In genomic region chr2:101286684-101287083, GRCh38 we compare ENCODE assay signal across 18 cellular contexts.
"Had no signal": no experiment of that assay in that cellular context is flagged by ENCODE, and none has a peak within 500 bp of the region (broad histone marks: within the 10 kb centered on the region; RNA-seq: fewer than 3 reads in every experiment).

No MANE protein-coding gene starts in this region.

- H3K27ac Mint-ChIP-seq: activated naive CD8-positive, alpha-beta T cell treated with anti-CD3 and anti-CD28 coated beads for 36 hours; WTC11 had no signal

- H3K9me3 Mint-ChIP-seq: activated naive CD8-positive, alpha-beta T cell treated with anti-CD3 and anti-CD28 coated beads for 36 hours; naive thymus-derived CD8-positive, alpha-beta T cell; WTC11 had no signal

- H3K4me3 Mint-ChIP-seq: activated naive CD8-positive, alpha-beta T cell treated with anti-CD3 and anti-CD28 coated beads for 36 hours; naive thymus-derived CD8-positive, alpha-beta T cell; WTC11 had no signal

- H3K36me3 ChIP-seq: ovary had no signal

- DNase-seq: activated effector memory CD4-positive, alpha-beta T cell treated with anti-CD3 and anti-CD28 coated beads, Interleukin-2, amount 50 U/mL, for 16 hours; activated naive CD8-positive, alpha-beta T cell treated with anti-CD3 and anti-CD28 coated beads for 36 hours; amniotic stem cell; erythroblast; foreskin fibroblast; heart right ventricle; kidney; naive thymus-derived CD8-positive, alpha-beta T cell; ovary; psoas muscle; stimulated activated CD4-positive, alpha-beta T cell treated with anti-CD3 and anti-CD28 coated beads, Interleukin-4, amount 100 ng/mL, for 4 hours; stomach; T1000 had no signal

- H3K27ac ChIP-seq: heart right ventricle, ovary, psoas muscle, right atrium auricular region, stomach, suprapubic skin, tibial nerve had no signal

- H3K27me3 Mint-ChIP-seq: activated naive CD8-positive, alpha-beta T cell treated with anti-CD3 and anti-CD28 coated beads for 36 hours; naive thymus-derived CD8-positive, alpha-beta T cell had no signal

- H3K4me3 ChIP-seq: heart right ventricle, lung, ovary, psoas muscle, right atrium auricular region, stomach, suprapubic skin, tibial nerve had no signal

- H3K4me1 Mint-ChIP-seq: WTC11 had no signal

- H3K4me1 ChIP-seq: right atrium auricular region, stomach, suprapubic skin, tibial nerve had no signal

- H3K9me3 ChIP-seq: heart right ventricle, ovary, psoas muscle, right atrium auricular region, stomach, suprapubic skin, tibial nerve had no signal

- H3K27me3 ChIP-seq: heart right ventricle, ovary, right atrium auricular region, stomach, suprapubic skin, tibial nerve had no signal

- ATAC-seq: heart right ventricle; naive thymus-derived CD8-positive, alpha-beta T cell; psoas muscle; WTC11 had no signal
